35 cellular contexts compared by ENCODE assay signal in genomic region chr10:105241254-105241653, GRCh38.
"Had no signal": no experiment of that assay in that cellular context is flagged by ENCODE, and none has a peak within 500 bp of the region (broad histone marks: within the 10 kb centered on the region; RNA-seq: fewer than 3 reads in every experiment).

No MANE protein-coding gene starts in this region.

- FAIRE-seq: astrocyte had no signal

- H3K4me1 ChIP-seq: adrenal gland, breast epithelium had no signal

- H3K4me3 ChIP-seq: adrenal gland, body of pancreas, breast epithelium had no signal

- H3K9me3 ChIP-seq: adrenal gland, body of pancreas, breast epithelium had no signal

- H3K27ac Mint-ChIP-seq: activated B cell treated with CpG ODN at 0.5 μM for 24 hours; activated CD4-positive, alpha-beta memory T cell treated with anti-CD3 and anti-CD28 coated beads for 36 hours; activated CD4-positive, alpha-beta T cell treated with anti-CD3 and anti-CD28 coated beads, Interleukin-2, amount 10 ng/mL, durations not matched to agents 7 days and 5 days; activated CD8-positive, alpha-beta T cell treated with anti-CD3 and anti-CD28 coated beads for 36 hours; activated naive CD4-positive, alpha-beta T cell treated with anti-CD3 and anti-CD28 coated beads for 36 hours; activated naive CD4-positive, alpha-beta T cell treated with anti-CD3 and anti-CD28 coated beads, Interleukin-2, amount 50 U/mL, for 72 hours; activated naive CD8-positive, alpha-beta T cell treated with anti-CD3 and anti-CD28 coated beads for 36 hours; activated T-cell treated with anti-CD3 and anti-CD28 coated beads, Interleukin-2, amount 50 U/mL, for 72 hours; activated T-helper 1 cell treated with anti-CD3 and anti-CD28 coated beads, Interleukin-12 subunit alpha, Interleukin-12 subunit beta, Interleukin-2, Interleukin-4 antibody, amounts not matched to agents 30 ng/mL and 10 ng/mL and 1 ng/mL, durations not matched to agents 14 hours and 24 hours and 36 hours; activated T-helper 17 cell treated with anti-CD3 and anti-CD28 coated beads, Interleukin-2, amount 50 U/mL, for 72 hours; T-helper 1 cell treated with Interleukin-12 subunit alpha and Interleukin-12 subunit beta and Interleukin-4 antibody, amounts not matched to agents 30 μg/mL and 1 μg/mL, for 36 hours; T-helper 2 cell treated with Interferon-gamma antibody and Interleukin-4, amounts not matched to agents 5 μg/mL and 100 μg/mL, for 36 hours had no signal

- H3K4me1 Mint-ChIP-seq: activated B cell treated with CpG ODN at 0.5 μM for 24 hours; activated CD4-positive, alpha-beta T cell treated with anti-CD3 and anti-CD28 coated beads, Interleukin-2, amount 10 ng/mL, durations not matched to agents 7 days and 5 days; activated naive CD8-positive, alpha-beta T cell treated with anti-CD3 and anti-CD28 coated beads for 36 hours; activated T-helper 17 cell treated with anti-CD3 and anti-CD28 coated beads, Interleukin-2, amount 50 U/mL, for 72 hours had no signal

- H3K27me3 ChIP-seq: adrenal gland, body of pancreas, brain microvascular endothelial cell, breast epithelium had no signal

- H3K9me3 Mint-ChIP-seq: activated B cell treated with CpG ODN at 0.5 μM for 24 hours; activated CD4-positive, alpha-beta memory T cell treated with anti-CD3 and anti-CD28 coated beads for 36 hours; activated CD4-positive, alpha-beta T cell treated with anti-CD3 and anti-CD28 coated beads, Interleukin-2, amount 10 ng/mL, durations not matched to agents 7 days and 5 days; activated CD8-positive, alpha-beta T cell treated with anti-CD3 and anti-CD28 coated beads for 36 hours; activated naive CD4-positive, alpha-beta T cell treated with anti-CD3 and anti-CD28 coated beads for 36 hours; activated naive CD4-positive, alpha-beta T cell treated with anti-CD3 and anti-CD28 coated beads, Interleukin-2, amount 50 U/mL, for 72 hours; activated T-cell treated with anti-CD3 and anti-CD28 coated beads, Interleukin-2, amount 50 U/mL, for 4 hours; activated T-helper 1 cell treated with anti-CD3 and anti-CD28 coated beads, Interleukin-12 subunit alpha, Interleukin-12 subunit beta, Interleukin-2, Interleukin-4 antibody, amounts not matched to agents 30 ng/mL and 10 ng/mL and 1 ng/mL, durations not matched to agents 14 hours and 24 hours and 36 hours; activated T-helper 17 cell treated with anti-CD3 and anti-CD28 coated beads, Interleukin-2, amount 50 U/mL, for 72 hours; T-helper 1 cell treated with Interleukin-12 subunit alpha and Interleukin-12 subunit beta and Interleukin-4 antibody, amounts not matched to agents 30 μg/mL and 1 μg/mL, for 36 hours; T-helper 2 cell treated with Interferon-gamma antibody and Interleukin-4, amounts not matched to agents 5 μg/mL and 100 μg/mL, for 36 hours had no signal

- H3K27me3 Mint-ChIP-seq: activated CD4-positive, alpha-beta memory T cell treated with anti-CD3 and anti-CD28 coated beads for 36 hours; activated CD4-positive, alpha-beta T cell treated with anti-CD3 and anti-CD28 coated beads, Interleukin-2, amount 10 ng/mL, durations not matched to agents 7 days and 5 days; activated naive CD8-positive, alpha-beta T cell treated with anti-CD3 and anti-CD28 coated beads for 36 hours; activated T-helper 17 cell treated with anti-CD3 and anti-CD28 coated beads, Interleukin-2, amount 50 U/mL, for 72 hours had no signal

- H3K4me3 Mint-ChIP-seq: activated B cell treated with CpG ODN at 0.5 μM for 24 hours; activated CD4-positive, alpha-beta memory T cell treated with anti-CD3 and anti-CD28 coated beads for 36 hours; activated CD4-positive, alpha-beta T cell treated with anti-CD3 and anti-CD28 coated beads, Interleukin-2, amount 10 ng/mL, durations not matched to agents 7 days and 5 days; activated CD8-positive, alpha-beta T cell treated with anti-CD3 and anti-CD28 coated beads for 36 hours; activated naive CD4-positive, alpha-beta T cell treated with anti-CD3 and anti-CD28 coated beads for 36 hours; activated naive CD8-positive, alpha-beta T cell treated with anti-CD3 and anti-CD28 coated beads for 36 hours; activated T-cell treated with anti-CD3 and anti-CD28 coated beads, Interleukin-2, amount 50 U/mL, for 4 hours; activated T-cell treated with anti-CD3 and anti-CD28 coated beads, Interleukin-2, amount 50 U/mL, for 72 hours; activated T-helper 1 cell treated with anti-CD3 and anti-CD28 coated beads, Interleukin-12 subunit alpha, Interleukin-12 subunit beta, Interleukin-2, Interleukin-4 antibody, amounts not matched to agents 30 ng/mL and 10 ng/mL and 1 ng/mL, durations not matched to agents 14 hours and 24 hours and 36 hours; activated T-helper 17 cell treated with anti-CD3 and anti-CD28 coated beads, Interleukin-2, amount 50 U/mL, for 72 hours; T-helper 1 cell treated with Interleukin-12 subunit alpha and Interleukin-12 subunit beta and Interleukin-4 antibody, amounts not matched to agents 30 μg/mL and 1 μg/mL, for 36 hours; T-helper 2 cell treated with Interferon-gamma antibody and Interleukin-4, amounts not matched to agents 5 μg/mL and 100 μg/mL, for 36 hours had no signal

- H3K36me3 ChIP-seq: adrenal gland, brain microvascular endothelial cell, breast epithelium had no signal

- H3K27ac ChIP-seq: adrenal gland, body of pancreas, brain microvascular endothelial cell, breast epithelium, VCaP had no signal

- H3K36me3 Mint-ChIP-seq: activated CD4-positive, alpha-beta memory T cell treated with anti-CD3 and anti-CD28 coated beads for 36 hours; activated naive CD4-positive, alpha-beta T cell treated with anti-CD3 and anti-CD28 coated beads, Interleukin-2, amount 50 U/mL, for 72 hours; activated naive CD8-positive, alpha-beta T cell treated with anti-CD3 and anti-CD28 coated beads for 36 hours had no signal

- DNase-seq: activated B cell treated with CpG ODN at 0.5 μM for 24 hours; activated CD4-positive, alpha-beta memory T cell treated with anti-CD3 and anti-CD28 coated beads for 36 hours; activated CD4-positive, alpha-beta T cell treated with anti-CD3 and anti-CD28 coated beads for 4 hours; activated CD4-positive, alpha-beta T cell treated with anti-CD3 and anti-CD28 coated beads, Interleukin-2, amount 10 ng/mL, durations not matched to agents 7 days and 5 days; activated CD4-positive, alpha-beta T cell treated with anti-CD3 and anti-CD28 coated beads, Interleukin-2, amount 50 U/mL, for 4 hours; activated CD4-positive, CD25-positive, alpha-beta regulatory T cell treated with anti-CD3 and anti-CD28 coated beads, Interleukin-2, amount 50 U/mL, for 72 hours; activated CD8-positive, alpha-beta memory T cell treated with anti-CD3 and anti-CD28 coated beads, Interleukin-2, amount 50 U/mL, for 4 hours; activated CD8-positive, alpha-beta T cell treated with anti-CD3 and anti-CD28 coated beads for 36 hours; activated effector memory CD4-positive, alpha-beta T cell treated with anti-CD3 and anti-CD28 coated beads, Interleukin-2, amount 50 U/mL, for 16 hours; activated gamma-delta T cell treated with Interleukin-2 at 50 U/mL for 16 hours; activated naive CD4-positive, alpha-beta T cell; activated naive CD4-positive, alpha-beta T cell treated with anti-CD3 and anti-CD28 coated beads for 36 hours; activated naive CD4-positive, alpha-beta T cell treated with anti-CD3 and anti-CD28 coated beads, Interleukin-2, amount 50 U/mL, for 16 hours; activated naive CD8-positive, alpha-beta T cell treated with anti-CD3 and anti-CD28 coated beads for 36 hours; activated T-cell treated with anti-CD3 and anti-CD28 coated beads for 4 hours; activated T-cell treated with anti-CD3 and anti-CD28 coated beads, Interleukin-2, amount 50 U/mL, for 1 hour; activated T-cell treated with anti-CD3 and anti-CD28 coated beads, Interleukin-2, amount 50 U/mL, for 4 hours; activated T-cell treated with anti-CD3 and anti-CD28 coated beads, Interleukin-2, amount 50 U/mL, for 72 hours; adrenal gland; amniotic stem cell; aorta; body of pancreas; brain microvascular endothelial cell; central memory CD4-positive, alpha-beta T cell; T-helper 1 cell; T-helper 2 cell; T-helper 9 cell had no signal
